Comparison of ENCODE assay signal across 1 cellular context in the genomic region with DNA sequence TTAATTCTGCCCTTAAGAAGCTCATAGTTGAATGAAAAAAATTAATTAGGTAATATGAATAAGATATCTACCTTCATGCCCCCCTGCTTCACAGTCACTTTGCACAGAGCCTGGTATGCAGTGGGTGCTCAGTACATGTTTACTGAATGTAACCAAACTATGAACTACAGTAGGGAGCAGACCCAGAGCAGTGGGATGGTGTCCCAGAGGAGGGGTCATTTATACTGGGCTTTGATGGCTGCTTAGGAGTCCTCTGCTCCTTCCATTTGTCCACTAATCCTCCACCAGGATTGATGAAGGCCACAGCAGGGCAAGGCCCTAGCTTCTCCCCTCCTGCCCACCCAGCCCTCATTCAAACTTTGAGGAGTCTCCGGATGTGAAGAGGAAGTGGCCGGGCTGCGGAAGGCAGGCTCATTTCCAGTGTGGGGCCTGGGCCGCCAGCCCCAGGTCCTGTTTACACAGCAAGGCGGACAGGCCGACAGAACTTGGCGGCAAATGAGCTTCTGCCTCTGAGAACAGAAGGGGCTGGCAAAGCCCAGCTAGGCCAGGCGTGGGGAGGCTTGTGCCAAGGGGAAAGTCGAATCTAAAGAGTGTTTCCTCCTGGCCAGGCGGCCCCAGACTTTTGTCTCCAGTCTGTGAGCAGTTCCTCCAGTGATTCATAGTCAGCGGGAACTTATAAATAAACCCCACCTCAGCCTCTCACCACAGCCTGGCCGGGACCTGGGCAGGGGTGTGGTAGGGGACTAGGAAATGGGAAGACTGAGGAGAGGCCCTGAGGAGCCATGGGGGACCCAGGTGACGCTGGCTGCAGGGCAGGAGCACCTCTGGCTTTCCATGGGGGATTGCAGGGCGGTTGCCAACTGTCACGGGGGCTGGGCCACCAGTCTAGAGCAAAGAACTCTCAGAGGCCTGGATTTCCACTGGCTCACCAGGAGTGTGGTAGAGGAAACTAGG.
TF ChIP-seq lines count a peak whose summit lies in the region.

No MANE protein-coding gene starts in this region.

TF ChIP-seq in K562, 482 proteins besides CTCF, POLR2A, EP300 and RAD21 (continued from another document and continues in another):
- TF ChIP-seq ETV6 (IDR thresholded peaks at IDR 0.05; ENCODE audit: borderline replicate concordance in 1 of 2, low read depth in 2 of 2, low read length in 1 of 2) (peak in 1 of 2 experiments; percentile 61; a peak in 1 of 4 replicates), ETV6 (CRISPR knock-in tag; IDR thresholded peaks at IDR 0.05; ENCODE audit: borderline replicate concordance) (no peak), MCM5 (IDR thresholded peaks at IDR 0.05; ENCODE audit: low read depth) (no peak), KAT7 (CRISPR knock-in tag; IDR thresholded peaks at IDR 0.05; ENCODE audit: borderline replicate concordance) (no peak), TCF7L2 (IDR thresholded peaks at IDR 0.05; ENCODE audit: low read depth, low read length) (no peak), DDX20 (tag; IDR thresholded peaks at IDR 0.05; ENCODE audit: low read depth) (no peak), MAZ (CRISPR knock-in tag; conservative IDR thresholded peaks at IDR 0.05 in 1 of 2, IDR thresholded peaks at IDR 0.05 in 1 of 2) (0 out of 4 replicates have a peak, but pooled peaks of 1 of the 2 experiments have one; percentile 47), POLR2G (IDR thresholded peaks at IDR 0.05; ENCODE audit: low read depth, low read length) (peak; percentile 42; the same call in 1 of the 2 replicates), IFI16 (CRISPR knock-in tag; IDR thresholded peaks at IDR 0.05) (no peak), ILF3 (IDR thresholded peaks at IDR 0.05; ENCODE audit: borderline replicate concordance) (no peak), STAG1 (CRISPR knock-in tag; IDR thresholded peaks at IDR 0.05; ENCODE audit: borderline replicate concordance) (no peak), MAFG (tag; conservative IDR thresholded peaks at IDR 0.05) (no peak), PHF8 (IDR thresholded peaks at IDR 0.05; ENCODE audit: borderline replicate concordance, low read length) (peak; percentile 9; the same call in 1 of the 2 replicates), CBFA2T2 (conservative IDR thresholded peaks at IDR 0.05) (no peak), ZNF232 (CRISPR knock-in tag; IDR thresholded peaks at IDR 0.05) (no peak), ATF1 (CRISPR knock-in tag; IDR thresholded peaks at IDR 0.05) (no peak), ATF1 (tag; IDR thresholded peaks at IDR 0.05) (no peak), ADNP (tag; IDR thresholded peaks at IDR 0.05) (no peak), ZNF766 (CRISPR knock-in tag; conservative IDR thresholded peaks at IDR 0.05) (0 out of 2 replicates have a peak, but pooled peaks have one; percentile 27), ZNF507 (tag; conservative IDR thresholded peaks at IDR 0.05) (no peak), POLR2AphosphoS2 (IDR thresholded peaks at IDR 0.05; ENCODE audit: low read length) (no peak), ZNF311 (CRISPR knock-in tag; IDR thresholded peaks at IDR 0.05) (0 out of 2 replicates have a peak, but pooled peaks have one; percentile 26), ZNF197 (CRISPR knock-in tag; IDR thresholded peaks at IDR 0.05; ENCODE audit: low read depth) (no peak), NUFIP1 (IDR thresholded peaks at IDR 0.05; ENCODE audit: partially characterized antibody) (no peak), MAFF (IDR thresholded peaks at IDR 0.05; ENCODE audit: low read length) (no peak), PHB2 (IDR thresholded peaks at IDR 0.05; ENCODE audit: low read depth) (no peak), FOXA3 (CRISPR knock-in tag; conservative IDR thresholded peaks at IDR 0.05 in 1 of 2, IDR thresholded peaks at IDR 0.05 in 1 of 2) (peak in 1 of 2 experiments; percentile 80; a peak in 2 of 4 replicates), SPI1 (IDR thresholded peaks at IDR 0.05; ENCODE audit: borderline replicate concordance, low read depth, low read length) (peak; percentile 87), FOSL1 (tag; conservative IDR thresholded peaks at IDR 0.05) (0 out of 2 replicates have a peak, but pooled peaks have one; percentile 13), HDGF (IDR thresholded peaks at IDR 0.05) (no peak), HOXB6 (CRISPR knock-in tag; IDR thresholded peaks at IDR 0.05; ENCODE audit: borderline replicate concordance) (no peak), HDAC3 (IDR thresholded peaks at IDR 0.05; ENCODE audit: borderline replicate concordance, partially characterized antibody) (no peak)
- TF ChIP-seq, protein P1, sequence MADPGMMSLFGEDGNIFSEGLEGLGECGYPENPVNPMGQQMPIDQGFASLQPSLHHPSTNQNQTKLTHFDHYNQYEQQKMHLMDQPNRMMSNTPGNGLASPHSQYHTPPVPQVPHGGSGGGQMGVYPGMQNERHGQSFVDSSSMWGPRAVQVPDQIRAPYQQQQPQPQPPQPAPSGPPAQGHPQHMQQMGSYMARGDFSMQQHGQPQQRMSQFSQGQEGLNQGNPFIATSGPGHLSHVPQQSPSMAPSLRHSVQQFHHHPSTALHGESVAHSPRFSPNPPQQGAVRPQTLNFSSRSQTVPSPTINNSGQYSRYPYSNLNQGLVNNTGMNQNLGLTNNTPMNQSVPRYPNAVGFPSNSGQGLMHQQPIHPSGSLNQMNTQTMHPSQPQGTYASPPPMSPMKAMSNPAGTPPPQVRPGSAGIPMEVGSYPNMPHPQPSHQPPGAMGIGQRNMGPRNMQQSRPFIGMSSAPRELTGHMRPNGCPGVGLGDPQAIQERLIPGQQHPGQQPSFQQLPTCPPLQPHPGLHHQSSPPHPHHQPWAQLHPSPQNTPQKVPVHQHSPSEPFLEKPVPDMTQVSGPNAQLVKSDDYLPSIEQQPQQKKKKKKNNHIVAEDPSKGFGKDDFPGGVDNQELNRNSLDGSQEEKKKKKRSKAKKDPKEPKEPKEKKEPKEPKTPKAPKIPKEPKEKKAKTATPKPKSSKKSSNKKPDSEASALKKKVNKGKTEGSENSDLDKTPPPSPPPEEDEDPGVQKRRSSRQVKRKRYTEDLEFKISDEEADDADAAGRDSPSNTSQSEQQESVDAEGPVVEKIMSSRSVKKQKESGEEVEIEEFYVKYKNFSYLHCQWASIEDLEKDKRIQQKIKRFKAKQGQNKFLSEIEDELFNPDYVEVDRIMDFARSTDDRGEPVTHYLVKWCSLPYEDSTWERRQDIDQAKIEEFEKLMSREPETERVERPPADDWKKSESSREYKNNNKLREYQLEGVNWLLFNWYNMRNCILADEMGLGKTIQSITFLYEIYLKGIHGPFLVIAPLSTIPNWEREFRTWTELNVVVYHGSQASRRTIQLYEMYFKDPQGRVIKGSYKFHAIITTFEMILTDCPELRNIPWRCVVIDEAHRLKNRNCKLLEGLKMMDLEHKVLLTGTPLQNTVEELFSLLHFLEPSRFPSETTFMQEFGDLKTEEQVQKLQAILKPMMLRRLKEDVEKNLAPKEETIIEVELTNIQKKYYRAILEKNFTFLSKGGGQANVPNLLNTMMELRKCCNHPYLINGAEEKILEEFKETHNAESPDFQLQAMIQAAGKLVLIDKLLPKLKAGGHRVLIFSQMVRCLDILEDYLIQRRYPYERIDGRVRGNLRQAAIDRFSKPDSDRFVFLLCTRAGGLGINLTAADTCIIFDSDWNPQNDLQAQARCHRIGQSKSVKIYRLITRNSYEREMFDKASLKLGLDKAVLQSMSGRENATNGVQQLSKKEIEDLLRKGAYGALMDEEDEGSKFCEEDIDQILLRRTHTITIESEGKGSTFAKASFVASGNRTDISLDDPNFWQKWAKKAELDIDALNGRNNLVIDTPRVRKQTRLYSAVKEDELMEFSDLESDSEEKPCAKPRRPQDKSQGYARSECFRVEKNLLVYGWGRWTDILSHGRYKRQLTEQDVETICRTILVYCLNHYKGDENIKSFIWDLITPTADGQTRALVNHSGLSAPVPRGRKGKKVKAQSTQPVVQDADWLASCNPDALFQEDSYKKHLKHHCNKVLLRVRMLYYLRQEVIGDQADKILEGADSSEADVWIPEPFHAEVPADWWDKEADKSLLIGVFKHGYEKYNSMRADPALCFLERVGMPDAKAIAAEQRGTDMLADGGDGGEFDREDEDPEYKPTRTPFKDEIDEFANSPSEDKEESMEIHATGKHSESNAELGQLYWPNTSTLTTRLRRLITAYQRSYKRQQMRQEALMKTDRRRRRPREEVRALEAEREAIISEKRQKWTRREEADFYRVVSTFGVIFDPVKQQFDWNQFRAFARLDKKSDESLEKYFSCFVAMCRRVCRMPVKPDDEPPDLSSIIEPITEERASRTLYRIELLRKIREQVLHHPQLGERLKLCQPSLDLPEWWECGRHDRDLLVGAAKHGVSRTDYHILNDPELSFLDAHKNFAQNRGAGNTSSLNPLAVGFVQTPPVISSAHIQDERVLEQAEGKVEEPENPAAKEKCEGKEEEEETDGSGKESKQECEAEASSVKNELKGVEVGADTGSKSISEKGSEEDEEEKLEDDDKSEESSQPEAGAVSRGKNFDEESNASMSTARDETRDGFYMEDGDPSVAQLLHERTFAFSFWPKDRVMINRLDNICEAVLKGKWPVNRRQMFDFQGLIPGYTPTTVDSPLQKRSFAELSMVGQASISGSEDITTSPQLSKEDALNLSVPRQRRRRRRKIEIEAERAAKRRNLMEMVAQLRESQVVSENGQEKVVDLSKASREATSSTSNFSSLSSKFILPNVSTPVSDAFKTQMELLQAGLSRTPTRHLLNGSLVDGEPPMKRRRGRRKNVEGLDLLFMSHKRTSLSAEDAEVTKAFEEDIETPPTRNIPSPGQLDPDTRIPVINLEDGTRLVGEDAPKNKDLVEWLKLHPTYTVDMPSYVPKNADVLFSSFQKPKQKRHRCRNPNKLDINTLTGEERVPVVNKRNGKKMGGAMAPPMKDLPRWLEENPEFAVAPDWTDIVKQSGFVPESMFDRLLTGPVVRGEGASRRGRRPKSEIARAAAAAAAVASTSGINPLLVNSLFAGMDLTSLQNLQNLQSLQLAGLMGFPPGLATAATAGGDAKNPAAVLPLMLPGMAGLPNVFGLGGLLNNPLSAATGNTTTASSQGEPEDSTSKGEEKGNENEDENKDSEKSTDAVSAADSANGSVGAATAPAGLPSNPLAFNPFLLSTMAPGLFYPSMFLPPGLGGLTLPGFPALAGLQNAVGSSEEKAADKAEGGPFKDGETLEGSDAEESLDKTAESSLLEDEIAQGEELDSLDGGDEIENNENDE (IDR thresholded peaks at IDR 0.05; ENCODE audit: low read depth, low read length), result no peak
- TF ChIP-seq, protein P2, sequence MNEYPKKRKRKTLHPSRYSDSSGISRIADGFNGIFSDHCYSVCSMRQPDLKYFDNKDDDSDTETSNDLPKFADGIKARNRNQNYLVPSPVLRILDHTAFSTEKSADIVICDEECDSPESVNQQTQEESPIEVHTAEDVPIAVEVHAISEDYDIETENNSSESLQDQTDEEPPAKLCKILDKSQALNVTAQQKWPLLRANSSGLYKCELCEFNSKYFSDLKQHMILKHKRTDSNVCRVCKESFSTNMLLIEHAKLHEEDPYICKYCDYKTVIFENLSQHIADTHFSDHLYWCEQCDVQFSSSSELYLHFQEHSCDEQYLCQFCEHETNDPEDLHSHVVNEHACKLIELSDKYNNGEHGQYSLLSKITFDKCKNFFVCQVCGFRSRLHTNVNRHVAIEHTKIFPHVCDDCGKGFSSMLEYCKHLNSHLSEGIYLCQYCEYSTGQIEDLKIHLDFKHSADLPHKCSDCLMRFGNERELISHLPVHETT (CRISPR knock-in tag; conservative IDR thresholded peaks at IDR 0.05 in 1 of 2, IDR thresholded peaks at IDR 0.05 in 1 of 2), result 0 out of 4 replicates have a peak, but pooled peaks of 1 of the 2 experiments have one; percentile 50
- TF ChIP-seq, protein P3, sequence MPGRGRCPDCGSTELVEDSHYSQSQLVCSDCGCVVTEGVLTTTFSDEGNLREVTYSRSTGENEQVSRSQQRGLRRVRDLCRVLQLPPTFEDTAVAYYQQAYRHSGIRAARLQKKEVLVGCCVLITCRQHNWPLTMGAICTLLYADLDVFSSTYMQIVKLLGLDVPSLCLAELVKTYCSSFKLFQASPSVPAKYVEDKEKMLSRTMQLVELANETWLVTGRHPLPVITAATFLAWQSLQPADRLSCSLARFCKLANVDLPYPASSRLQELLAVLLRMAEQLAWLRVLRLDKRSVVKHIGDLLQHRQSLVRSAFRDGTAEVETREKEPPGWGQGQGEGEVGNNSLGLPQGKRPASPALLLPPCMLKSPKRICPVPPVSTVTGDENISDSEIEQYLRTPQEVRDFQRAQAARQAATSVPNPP (IDR thresholded peaks at IDR 0.05; ENCODE audit: borderline replicate concordance, insufficient read depth, insufficient read length), result no peak
- TF ChIP-seq, protein P4, sequence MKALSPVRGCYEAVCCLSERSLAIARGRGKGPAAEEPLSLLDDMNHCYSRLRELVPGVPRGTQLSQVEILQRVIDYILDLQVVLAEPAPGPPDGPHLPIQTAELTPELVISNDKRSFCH (CRISPR knock-in tag; IDR thresholded peaks at IDR 0.05), result no peak
- TF ChIP-seq, protein P4 (tag; IDR thresholded peaks at IDR 0.05), result no peak
- TF ChIP-seq, protein P5, sequence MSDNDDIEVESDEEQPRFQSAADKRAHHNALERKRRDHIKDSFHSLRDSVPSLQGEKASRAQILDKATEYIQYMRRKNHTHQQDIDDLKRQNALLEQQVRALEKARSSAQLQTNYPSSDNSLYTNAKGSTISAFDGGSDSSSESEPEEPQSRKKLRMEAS (CRISPR knock-in tag; IDR thresholded peaks at IDR 0.05), result no peak
- TF ChIP-seq, protein P6, sequence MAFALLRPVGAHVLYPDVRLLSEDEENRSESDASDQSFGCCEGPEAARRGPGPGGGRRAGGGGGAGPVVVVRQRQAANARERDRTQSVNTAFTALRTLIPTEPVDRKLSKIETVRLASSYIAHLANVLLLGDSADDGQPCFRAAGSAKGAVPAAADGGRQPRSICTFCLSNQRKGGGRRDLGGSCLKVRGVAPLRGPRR (CRISPR knock-in tag; IDR thresholded peaks at IDR 0.05), result no peak
- TF ChIP-seq, protein P7, sequence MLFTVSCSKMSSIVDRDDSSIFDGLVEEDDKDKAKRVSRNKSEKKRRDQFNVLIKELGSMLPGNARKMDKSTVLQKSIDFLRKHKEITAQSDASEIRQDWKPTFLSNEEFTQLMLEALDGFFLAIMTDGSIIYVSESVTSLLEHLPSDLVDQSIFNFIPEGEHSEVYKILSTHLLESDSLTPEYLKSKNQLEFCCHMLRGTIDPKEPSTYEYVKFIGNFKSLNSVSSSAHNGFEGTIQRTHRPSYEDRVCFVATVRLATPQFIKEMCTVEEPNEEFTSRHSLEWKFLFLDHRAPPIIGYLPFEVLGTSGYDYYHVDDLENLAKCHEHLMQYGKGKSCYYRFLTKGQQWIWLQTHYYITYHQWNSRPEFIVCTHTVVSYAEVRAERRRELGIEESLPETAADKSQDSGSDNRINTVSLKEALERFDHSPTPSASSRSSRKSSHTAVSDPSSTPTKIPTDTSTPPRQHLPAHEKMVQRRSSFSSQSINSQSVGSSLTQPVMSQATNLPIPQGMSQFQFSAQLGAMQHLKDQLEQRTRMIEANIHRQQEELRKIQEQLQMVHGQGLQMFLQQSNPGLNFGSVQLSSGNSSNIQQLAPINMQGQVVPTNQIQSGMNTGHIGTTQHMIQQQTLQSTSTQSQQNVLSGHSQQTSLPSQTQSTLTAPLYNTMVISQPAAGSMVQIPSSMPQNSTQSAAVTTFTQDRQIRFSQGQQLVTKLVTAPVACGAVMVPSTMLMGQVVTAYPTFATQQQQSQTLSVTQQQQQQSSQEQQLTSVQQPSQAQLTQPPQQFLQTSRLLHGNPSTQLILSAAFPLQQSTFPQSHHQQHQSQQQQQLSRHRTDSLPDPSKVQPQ (CRISPR knock-in tag; IDR thresholded peaks at IDR 0.05; ENCODE audit: borderline replicate concordance), result no peak
- TF ChIP-seq, protein P8, sequence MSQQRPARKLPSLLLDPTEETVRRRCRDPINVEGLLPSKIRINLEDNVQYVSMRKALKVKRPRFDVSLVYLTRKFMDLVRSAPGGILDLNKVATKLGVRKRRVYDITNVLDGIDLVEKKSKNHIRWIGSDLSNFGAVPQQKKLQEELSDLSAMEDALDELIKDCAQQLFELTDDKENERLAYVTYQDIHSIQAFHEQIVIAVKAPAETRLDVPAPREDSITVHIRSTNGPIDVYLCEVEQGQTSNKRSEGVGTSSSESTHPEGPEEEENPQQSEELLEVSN (IDR thresholded peaks at IDR 0.05; ENCODE audit: borderline replicate concordance in 1 of 2, extremely low read depth in 1 of 2, insufficient read depth in 1 of 2, insufficient read length in 1 of 2, low read depth in 1 of 2, low read length in 1 of 2, poor library complexity in 1 of 2, severe bottlenecking in 1 of 2), result no peak
